Comparison of ENCODE assay signal across 1 cellular context in genomic region chr2:19893520-19894134, GRCh38.
A peak's percentile ranks its signal among the peaks of the same experiment; 100 is the strongest.
TF ChIP-seq lines count a peak whose summit lies in the region.

No MANE protein-coding gene starts in this region.

TF ChIP-seq in GM12878, 131 proteins besides CTCF, POLR2A, EP300 and RAD21 (continued from another document and continues in another):
- TF ChIP-seq ZNF592 (IDR thresholded peaks at IDR 0.05) (no peak), LARP7 (IDR thresholded peaks at IDR 0.05) (no peak), POU2F2 (IDR thresholded peaks at IDR 0.05; ENCODE audit: borderline replicate concordance, low read depth, low read length) (peak; percentile 96), ASH2L (IDR thresholded peaks at IDR 0.05; ENCODE audit: borderline replicate concordance, low read depth) (0 out of 2 replicates have a peak, but pooled peaks have one; percentile 32), RB1 (IDR thresholded peaks at IDR 0.05; ENCODE audit: borderline replicate concordance) (no peak), ZNF207 (IDR thresholded peaks at IDR 0.05; ENCODE audit: borderline replicate concordance) (no peak), RUNX3 (IDR thresholded peaks at IDR 0.05; ENCODE audit: low read length) (peak; percentile 52; the same call in 1 of the 2 replicates), NR2C1 (IDR thresholded peaks at IDR 0.05) (no peak), IRF4 (IDR thresholded peaks at IDR 0.05; ENCODE audit: low read depth, low read length) (peak; percentile 55; the same call in 1 of the 2 replicates), FOXK2 (IDR thresholded peaks at IDR 0.05) (no peak), ZNF384 (IDR thresholded peaks at IDR 0.05; ENCODE audit: borderline replicate concordance, low read depth, low read length) (0 out of 2 replicates have a peak, but pooled peaks have one; percentile 18), FOXM1 (IDR thresholded peaks at IDR 0.05; ENCODE audit: low read depth, low read length) (peak; percentile 63; the same call in 1 of the 2 replicates), EGR1 (IDR thresholded peaks at IDR 0.05; ENCODE audit: borderline replicate concordance in 1 of 2, low read depth in 2 of 2, low read length in 2 of 2) (no peak), MEF2A (IDR thresholded peaks at IDR 0.05; ENCODE audit: insufficient read depth, low read depth, low read length) (peak; percentile 70; the same call in 1 of the 2 replicates), NFIC (IDR thresholded peaks at IDR 0.05; ENCODE audit: low read depth, low read length) (peak; percentile 86), SPI1 (IDR thresholded peaks at IDR 0.05; ENCODE audit: borderline replicate concordance, insufficient read depth, low read depth, low read length) (no peak), SREBF1 (IDR thresholded peaks at IDR 0.05; ENCODE audit: low read length) (no peak), NKRF (conservative IDR thresholded peaks at IDR 0.05) (no peak), RBBP5 (conservative IDR thresholded peaks at IDR 0.05) (no peak), CREM (IDR thresholded peaks at IDR 0.05; ENCODE audit: low read depth) (no peak), SP1 (IDR thresholded peaks at IDR 0.05; ENCODE audit: low read depth, low read length) (no peak), EZH2 (IDR thresholded peaks at IDR 0.05; ENCODE audit: borderline replicate concordance, control insufficient read depth, low read depth, low read length) (no peak), SIN3A (IDR thresholded peaks at IDR 0.05; ENCODE audit: low read depth, low read length) (no peak), NFYA (IDR thresholded peaks at IDR 0.05; ENCODE audit: borderline replicate concordance, low read depth, low read length) (no peak), JUND (IDR thresholded peaks at IDR 0.05; ENCODE audit: low read depth, low read length) (no peak), JUNB (IDR thresholded peaks at IDR 0.05) (peak; percentile 91), ZNF24 (IDR thresholded peaks at IDR 0.05) (no peak)
- TF ChIP-seq, protein P1, sequence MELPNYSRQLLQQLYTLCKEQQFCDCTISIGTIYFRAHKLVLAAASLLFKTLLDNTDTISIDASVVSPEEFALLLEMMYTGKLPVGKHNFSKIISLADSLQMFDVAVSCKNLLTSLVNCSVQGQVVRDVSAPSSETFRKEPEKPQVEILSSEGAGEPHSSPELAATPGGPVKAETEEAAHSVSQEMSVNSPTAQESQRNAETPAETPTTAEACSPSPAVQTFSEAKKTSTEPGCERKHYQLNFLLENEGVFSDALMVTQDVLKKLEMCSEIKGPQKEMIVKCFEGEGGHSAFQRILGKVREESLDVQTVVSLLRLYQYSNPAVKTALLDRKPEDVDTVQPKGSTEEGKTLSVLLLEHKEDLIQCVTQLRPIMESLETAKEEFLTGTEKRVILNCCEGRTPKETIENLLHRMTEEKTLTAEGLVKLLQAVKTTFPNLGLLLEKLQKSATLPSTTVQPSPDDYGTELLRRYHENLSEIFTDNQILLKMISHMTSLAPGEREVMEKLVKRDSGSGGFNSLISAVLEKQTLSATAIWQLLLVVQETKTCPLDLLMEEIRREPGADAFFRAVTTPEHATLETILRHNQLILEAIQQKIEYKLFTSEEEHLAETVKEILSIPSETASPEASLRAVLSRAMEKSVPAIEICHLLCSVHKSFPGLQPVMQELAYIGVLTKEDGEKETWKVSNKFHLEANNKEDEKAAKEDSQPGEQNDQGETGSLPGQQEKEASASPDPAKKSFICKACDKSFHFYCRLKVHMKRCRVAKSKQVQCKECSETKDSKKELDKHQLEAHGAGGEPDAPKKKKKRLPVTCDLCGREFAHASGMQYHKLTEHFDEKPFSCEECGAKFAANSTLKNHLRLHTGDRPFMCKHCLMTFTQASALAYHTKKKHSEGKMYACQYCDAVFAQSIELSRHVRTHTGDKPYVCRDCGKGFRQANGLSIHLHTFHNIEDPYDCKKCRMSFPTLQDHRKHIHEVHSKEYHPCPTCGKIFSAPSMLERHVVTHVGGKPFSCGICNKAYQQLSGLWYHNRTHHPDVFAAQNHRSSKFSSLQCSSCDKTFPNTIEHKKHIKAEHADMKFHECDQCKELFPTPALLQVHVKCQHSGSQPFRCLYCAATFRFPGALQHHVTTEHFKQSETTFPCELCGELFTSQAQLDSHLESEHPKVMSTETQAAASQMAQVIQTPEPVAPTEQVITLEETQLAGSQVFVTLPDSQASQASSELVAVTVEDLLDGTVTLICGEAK (IDR thresholded peaks at IDR 0.05; ENCODE audit: borderline replicate concordance) = no peak
- TF ChIP-seq, protein P2, sequence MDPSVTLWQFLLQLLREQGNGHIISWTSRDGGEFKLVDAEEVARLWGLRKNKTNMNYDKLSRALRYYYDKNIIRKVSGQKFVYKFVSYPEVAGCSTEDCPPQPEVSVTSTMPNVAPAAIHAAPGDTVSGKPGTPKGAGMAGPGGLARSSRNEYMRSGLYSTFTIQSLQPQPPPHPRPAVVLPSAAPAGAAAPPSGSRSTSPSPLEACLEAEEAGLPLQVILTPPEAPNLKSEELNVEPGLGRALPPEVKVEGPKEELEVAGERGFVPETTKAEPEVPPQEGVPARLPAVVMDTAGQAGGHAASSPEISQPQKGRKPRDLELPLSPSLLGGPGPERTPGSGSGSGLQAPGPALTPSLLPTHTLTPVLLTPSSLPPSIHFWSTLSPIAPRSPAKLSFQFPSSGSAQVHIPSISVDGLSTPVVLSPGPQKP (IDR thresholded peaks at IDR 0.05; ENCODE audit: low read depth, low read length) = no peak
- TF ChIP-seq, protein P3, sequence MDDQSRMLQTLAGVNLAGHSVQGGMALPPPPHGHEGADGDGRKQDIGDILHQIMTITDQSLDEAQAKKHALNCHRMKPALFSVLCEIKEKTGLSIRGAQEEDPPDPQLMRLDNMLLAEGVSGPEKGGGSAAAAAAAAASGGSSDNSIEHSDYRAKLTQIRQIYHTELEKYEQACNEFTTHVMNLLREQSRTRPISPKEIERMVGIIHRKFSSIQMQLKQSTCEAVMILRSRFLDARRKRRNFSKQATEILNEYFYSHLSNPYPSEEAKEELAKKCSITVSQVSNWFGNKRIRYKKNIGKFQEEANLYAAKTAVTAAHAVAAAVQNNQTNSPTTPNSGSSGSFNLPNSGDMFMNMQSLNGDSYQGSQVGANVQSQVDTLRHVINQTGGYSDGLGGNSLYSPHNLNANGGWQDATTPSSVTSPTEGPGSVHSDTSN (IDR thresholded peaks at IDR 0.05; ENCODE audit: insufficient replicate concordance, low read depth, low read length) = no peak
- TF ChIP-seq, protein P4, sequence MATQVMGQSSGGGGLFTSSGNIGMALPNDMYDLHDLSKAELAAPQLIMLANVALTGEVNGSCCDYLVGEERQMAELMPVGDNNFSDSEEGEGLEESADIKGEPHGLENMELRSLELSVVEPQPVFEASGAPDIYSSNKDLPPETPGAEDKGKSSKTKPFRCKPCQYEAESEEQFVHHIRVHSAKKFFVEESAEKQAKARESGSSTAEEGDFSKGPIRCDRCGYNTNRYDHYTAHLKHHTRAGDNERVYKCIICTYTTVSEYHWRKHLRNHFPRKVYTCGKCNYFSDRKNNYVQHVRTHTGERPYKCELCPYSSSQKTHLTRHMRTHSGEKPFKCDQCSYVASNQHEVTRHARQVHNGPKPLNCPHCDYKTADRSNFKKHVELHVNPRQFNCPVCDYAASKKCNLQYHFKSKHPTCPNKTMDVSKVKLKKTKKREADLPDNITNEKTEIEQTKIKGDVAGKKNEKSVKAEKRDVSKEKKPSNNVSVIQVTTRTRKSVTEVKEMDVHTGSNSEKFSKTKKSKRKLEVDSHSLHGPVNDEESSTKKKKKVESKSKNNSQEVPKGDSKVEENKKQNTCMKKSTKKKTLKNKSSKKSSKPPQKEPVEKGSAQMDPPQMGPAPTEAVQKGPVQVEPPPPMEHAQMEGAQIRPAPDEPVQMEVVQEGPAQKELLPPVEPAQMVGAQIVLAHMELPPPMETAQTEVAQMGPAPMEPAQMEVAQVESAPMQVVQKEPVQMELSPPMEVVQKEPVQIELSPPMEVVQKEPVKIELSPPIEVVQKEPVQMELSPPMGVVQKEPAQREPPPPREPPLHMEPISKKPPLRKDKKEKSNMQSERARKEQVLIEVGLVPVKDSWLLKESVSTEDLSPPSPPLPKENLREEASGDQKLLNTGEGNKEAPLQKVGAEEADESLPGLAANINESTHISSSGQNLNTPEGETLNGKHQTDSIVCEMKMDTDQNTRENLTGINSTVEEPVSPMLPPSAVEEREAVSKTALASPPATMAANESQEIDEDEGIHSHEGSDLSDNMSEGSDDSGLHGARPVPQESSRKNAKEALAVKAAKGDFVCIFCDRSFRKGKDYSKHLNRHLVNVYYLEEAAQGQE (IDR thresholded peaks at IDR 0.05; ENCODE audit: low read depth, low read length) = no peak
- TF ChIP-seq, protein P5, sequence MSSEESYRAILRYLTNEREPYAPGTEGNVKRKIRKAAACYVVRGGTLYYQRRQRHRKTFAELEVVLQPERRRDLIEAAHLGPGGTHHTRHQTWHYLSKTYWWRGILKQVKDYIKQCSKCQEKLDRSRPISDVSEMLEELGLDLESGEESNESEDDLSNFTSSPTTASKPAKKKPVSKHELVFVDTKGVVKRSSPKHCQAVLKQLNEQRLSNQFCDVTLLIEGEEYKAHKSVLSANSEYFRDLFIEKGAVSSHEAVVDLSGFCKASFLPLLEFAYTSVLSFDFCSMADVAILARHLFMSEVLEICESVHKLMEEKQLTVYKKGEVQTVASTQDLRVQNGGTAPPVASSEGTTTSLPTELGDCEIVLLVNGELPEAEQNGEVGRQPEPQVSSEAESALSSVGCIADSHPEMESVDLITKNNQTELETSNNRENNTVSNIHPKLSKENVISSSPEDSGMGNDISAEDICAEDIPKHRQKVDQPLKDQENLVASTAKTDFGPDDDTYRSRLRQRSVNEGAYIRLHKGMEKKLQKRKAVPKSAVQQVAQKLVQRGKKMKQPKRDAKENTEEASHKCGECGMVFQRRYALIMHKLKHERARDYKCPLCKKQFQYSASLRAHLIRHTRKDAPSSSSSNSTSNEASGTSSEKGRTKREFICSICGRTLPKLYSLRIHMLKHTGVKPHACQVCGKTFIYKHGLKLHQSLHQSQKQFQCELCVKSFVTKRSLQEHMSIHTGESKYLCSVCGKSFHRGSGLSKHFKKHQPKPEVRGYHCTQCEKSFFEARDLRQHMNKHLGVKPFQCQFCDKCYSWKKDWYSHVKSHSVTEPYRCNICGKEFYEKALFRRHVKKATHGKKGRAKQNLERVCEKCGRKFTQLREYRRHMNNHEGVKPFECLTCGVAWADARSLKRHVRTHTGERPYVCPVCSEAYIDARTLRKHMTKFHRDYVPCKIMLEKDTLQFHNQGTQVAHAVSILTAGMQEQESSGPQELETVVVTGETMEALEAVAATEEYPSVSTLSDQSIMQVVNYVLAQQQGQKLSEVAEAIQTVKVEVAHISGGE (CRISPR knock-in tag; IDR thresholded peaks at IDR 0.05) = no peak
- TF ChIP-seq, protein P6, sequence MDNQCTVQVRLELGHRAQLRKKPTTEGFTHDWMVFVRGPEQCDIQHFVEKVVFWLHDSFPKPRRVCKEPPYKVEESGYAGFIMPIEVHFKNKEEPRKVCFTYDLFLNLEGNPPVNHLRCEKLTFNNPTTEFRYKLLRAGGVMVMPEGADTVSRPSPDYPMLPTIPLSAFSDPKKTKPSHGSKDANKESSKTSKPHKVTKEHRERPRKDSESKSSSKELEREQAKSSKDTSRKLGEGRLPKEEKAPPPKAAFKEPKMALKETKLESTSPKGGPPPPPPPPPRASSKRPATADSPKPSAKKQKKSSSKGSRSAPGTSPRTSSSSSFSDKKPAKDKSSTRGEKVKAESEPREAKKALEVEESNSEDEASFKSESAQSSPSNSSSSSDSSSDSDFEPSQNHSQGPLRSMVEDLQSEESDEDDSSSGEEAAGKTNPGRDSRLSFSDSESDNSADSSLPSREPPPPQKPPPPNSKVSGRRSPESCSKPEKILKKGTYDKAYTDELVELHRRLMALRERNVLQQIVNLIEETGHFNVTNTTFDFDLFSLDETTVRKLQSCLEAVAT (IDR thresholded peaks at IDR 0.05) = no peak
- TF ChIP-seq, protein P7, sequence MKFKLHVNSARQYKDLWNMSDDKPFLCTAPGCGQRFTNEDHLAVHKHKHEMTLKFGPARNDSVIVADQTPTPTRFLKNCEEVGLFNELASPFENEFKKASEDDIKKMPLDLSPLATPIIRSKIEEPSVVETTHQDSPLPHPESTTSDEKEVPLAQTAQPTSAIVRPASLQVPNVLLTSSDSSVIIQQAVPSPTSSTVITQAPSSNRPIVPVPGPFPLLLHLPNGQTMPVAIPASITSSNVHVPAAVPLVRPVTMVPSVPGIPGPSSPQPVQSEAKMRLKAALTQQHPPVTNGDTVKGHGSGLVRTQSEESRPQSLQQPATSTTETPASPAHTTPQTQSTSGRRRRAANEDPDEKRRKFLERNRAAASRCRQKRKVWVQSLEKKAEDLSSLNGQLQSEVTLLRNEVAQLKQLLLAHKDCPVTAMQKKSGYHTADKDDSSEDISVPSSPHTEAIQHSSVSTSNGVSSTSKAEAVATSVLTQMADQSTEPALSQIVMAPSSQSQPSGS (IDR thresholded peaks at IDR 0.05; ENCODE audit: low read length) = peak; percentile 70
